In genomic region chr13:112032186-112032835, GRCh38 we compare ENCODE assay signal across 18 cellular contexts. TPM values are rescaled to one million over a fixed set of nuclear protein-coding genes. Genes with fewer than 3 reads are reported as not detected.
A peak's percentile ranks its signal among the peaks of the same experiment; 100 is the strongest.
DNase-seq lines count a peak whose midpoint lies in the region; ATAC-seq, FAIRE-seq and TF ChIP-seq lines count a peak whose summit lies in the region.
"Had no signal": no experiment of that assay in that cellular context is flagged by ENCODE, and none has a peak within 500 bp of the region (broad histone marks: within the 10 kb centered on the region; RNA-seq: fewer than 3 reads in every experiment).

No MANE protein-coding gene starts in this region.

- H3K36me3 ChIP-seq in H7 (replicated peaks; ENCODE audit: control insufficient read depth, insufficient read depth, low read length) (no peaks in the 10 kb centered on the region), bronchial epithelial cell (ENCODE audit: control insufficient read depth, insufficient read depth, low read length) (no peaks in the 10 kb centered on the region), osteoblast (ENCODE audit: insufficient read depth, low read length) (no peaks in the 10 kb centered on the region)
- H3K36me3 ChIP-seq: thyroid gland had no signal

- intact Hi-C loops in CD4-positive, alpha-beta T cell (cut with DNase I, micrococcal nuclease) = no loop called here

- no peaks in the 10 kb centered on the region for H3K4me1 ChIP-seq in osteoblast (ENCODE audit: insufficient read depth, low read length)
- H3K4me1 ChIP-seq: thyroid gland had no signal

- peaks cover 6% of the 10 kb centered on the region for H3K27me3 Mint-ChIP-seq in CD4-positive, alpha-beta T cell
- H3K27me3 Mint-ChIP-seq: activated naive CD8-positive, alpha-beta T cell treated with anti-CD3 and anti-CD28 coated beads, Interleukin-2, amount 10 ng/mL, durations not matched to agents 7 days and 5 days had no signal

- DNase-seq in H7 (peak; percentile 56), NCI-H510A (lab: John Stamatoyannopoulos, UW) (peak; percentile 4), bronchial epithelial cell (ENCODE audit: low read depth) (peak; percentile 49), osteoblast (ENCODE audit: insufficient read length, low spot score, missing footprints) (peak; percentile 83), NCI-H1048 (lab: John Stamatoyannopoulos, UW) (no peak)
- no peak for DNase-seq in CD4-positive, alpha-beta T cell
- DNase-seq: activated CD4-positive, alpha-beta T cell treated with anti-CD3 and anti-CD28 coated beads for 36 hours; activated naive CD8-positive, alpha-beta T cell treated with anti-CD3 and anti-CD28 coated beads, Interleukin-2, amount 10 ng/mL, durations not matched to agents 7 days and 5 days; activated T-cell treated with anti-CD3 and anti-CD28 coated beads, Interleukin-2, amount 50 U/mL, for 24 hours; left colon; naive thymus-derived CD4-positive, alpha-beta T cell; NCI-H2227 treated with DMSO at 0.1 percent for 48 hours; OCI-M1; right cardiac atrium; T-helper 2 cell had no signal

- no peaks in the 10 kb centered on the region for H3K9me3 Mint-ChIP-seq in CD4-positive, alpha-beta T cell
- H3K9me3 Mint-ChIP-seq: activated naive CD8-positive, alpha-beta T cell treated with anti-CD3 and anti-CD28 coated beads, Interleukin-2, amount 10 ng/mL, durations not matched to agents 7 days and 5 days; activated T-cell treated with anti-CD3 and anti-CD28 coated beads, Interleukin-2, amount 50 U/mL, for 24 hours had no signal

- POLR2A ChIA-PET in CD4-positive, alpha-beta T cell (lab: Charles Lee) = no interaction called here

- no peaks in the 10 kb centered on the region for H4K20me1 ChIP-seq in osteoblast (ENCODE audit: insufficient read depth, low read length)

- no peaks in the 10 kb centered on the region for H3K79me2 ChIP-seq in osteoblast (ENCODE audit: insufficient read depth, low read length)

- H3K4me2 ChIP-seq in osteoblast (ENCODE audit: insufficient read depth, low read length) = no peak overlapping the region

- TF ChIP-seq CTCF in bronchial epithelial cell (IDR thresholded peaks at IDR 0.05; ENCODE audit: insufficient read depth, low read length, severe bottlenecking) (no peak), osteoblast (IDR thresholded peaks at IDR 0.05; ENCODE audit: extremely low read depth, low read depth, low read length) (no peak)
- TF ChIP-seq CTCF in CD4-positive, alpha-beta T cell (IDR thresholded peaks at IDR 0.05) = no peak

- CTCF ChIA-PET in CD4-positive, alpha-beta T cell (lab: Charles Lee) = no interaction called here

- no peaks in the 10 kb centered on the region for H3K27me3 ChIP-seq in H7 (ENCODE audit: control insufficient read depth, insufficient read depth, low read length)
- no peaks in the 10 kb centered on the region for H3K27me3 ChIP-seq in bronchial epithelial cell (ENCODE audit: control insufficient read depth, insufficient read depth, low read length)
- no peaks in the 10 kb centered on the region for H3K27me3 ChIP-seq in osteoblast (ENCODE audit: insufficient read depth, low read length)
- H3K27me3 ChIP-seq in CD4-positive, alpha-beta T cell (ENCODE audit: control insufficient read depth, insufficient read depth, low read length) = no peaks in the 10 kb centered on the region
- H3K27me3 ChIP-seq: thyroid gland had no signal

- no peak overlapping the region for H3K27ac Mint-ChIP-seq in CD4-positive, alpha-beta T cell
- H3K27ac Mint-ChIP-seq: activated CD4-positive, alpha-beta T cell treated with anti-CD3 and anti-CD28 coated beads for 36 hours; activated naive CD8-positive, alpha-beta T cell treated with anti-CD3 and anti-CD28 coated beads, Interleukin-2, amount 10 ng/mL, durations not matched to agents 7 days and 5 days; activated T-cell treated with anti-CD3 and anti-CD28 coated beads, Interleukin-2, amount 50 U/mL, for 24 hours; naive thymus-derived CD4-positive, alpha-beta T cell had no signal

- H3K36me3 Mint-ChIP-seq in CD4-positive, alpha-beta T cell (ENCODE audit: low read depth) = no peaks in the 10 kb centered on the region
- H3K36me3 Mint-ChIP-seq: activated naive CD8-positive, alpha-beta T cell treated with anti-CD3 and anti-CD28 coated beads, Interleukin-2, amount 10 ng/mL, durations not matched to agents 7 days and 5 days; naive thymus-derived CD4-positive, alpha-beta T cell had no signal

- no peaks in the 10 kb centered on the region for H3K9me3 ChIP-seq in osteoblast (ENCODE audit: low read depth, low read length)
- H3K9me3 ChIP-seq in CD4-positive, alpha-beta T cell (ENCODE audit: control insufficient read depth, low read length) = no peaks in the 10 kb centered on the region
- H3K9me3 ChIP-seq: thyroid gland had no signal

- FAIRE-seq in bronchial epithelial cell (lab: Jason Lieb, UNC) = no peak

- no peaks in the 10 kb centered on the region for H3K4me1 Mint-ChIP-seq in CD4-positive, alpha-beta T cell (ENCODE audit: low read depth)
- H3K4me1 Mint-ChIP-seq: activated CD4-positive, alpha-beta T cell treated with anti-CD3 and anti-CD28 coated beads for 36 hours; activated naive CD8-positive, alpha-beta T cell treated with anti-CD3 and anti-CD28 coated beads, Interleukin-2, amount 10 ng/mL, durations not matched to agents 7 days and 5 days had no signal

- H3K27ac ChIP-seq in osteoblast (ENCODE audit: low read depth, low read length) = no peak overlapping the region
- no peak overlapping the region for H3K27ac ChIP-seq in CD4-positive, alpha-beta T cell (ENCODE audit: low read depth, low read length)
- H3K27ac ChIP-seq: thyroid gland had no signal

- no peak overlapping the region for H2AFZ ChIP-seq in osteoblast (ENCODE audit: low read length)

- ATAC-seq in CD4-positive, alpha-beta T cell (ENCODE audit: poor library complexity) = no peak
- no peak for ATAC-seq in HG02870 (IDR thresholded peaks at IDR 0.05; ENCODE audit: unreplicated experiment)
- ATAC-seq in GM18867 (IDR thresholded peaks at IDR 0.05; ENCODE audit: unreplicated experiment) = no peak
- ATAC-seq: activated CD4-positive, alpha-beta T cell treated with anti-CD3 and anti-CD28 coated beads for 36 hours; left colon; naive thymus-derived CD4-positive, alpha-beta T cell had no signal

- no peak overlapping the region for H3K4me3 ChIP-seq in H7 (ENCODE audit: insufficient read depth, low read depth, low read length)
- no peak overlapping the region for H3K4me3 ChIP-seq in bronchial epithelial cell (ENCODE audit: low read depth, low read length)
- no peak overlapping the region for H3K4me3 ChIP-seq in osteoblast (ENCODE audit: insufficient read depth, low read length)
- H3K4me3 ChIP-seq: thyroid gland had no signal

- no peak overlapping the region for H3K4me3 Mint-ChIP-seq in CD4-positive, alpha-beta T cell
- H3K4me3 Mint-ChIP-seq: activated CD4-positive, alpha-beta T cell treated with anti-CD3 and anti-CD28 coated beads for 36 hours; activated naive CD8-positive, alpha-beta T cell treated with anti-CD3 and anti-CD28 coated beads, Interleukin-2, amount 10 ng/mL, durations not matched to agents 7 days and 5 days; activated T-cell treated with anti-CD3 and anti-CD28 coated beads, Interleukin-2, amount 50 U/mL, for 24 hours; naive thymus-derived CD4-positive, alpha-beta T cell had no signal

RNA-seq across cellular contexts. Expression of gene SOX1, which starts 34.6 kb away (rescaled TPM):
- total RNA-seq in H7 (2014; rRNA removed; shearing (Covaris generic)) = 0.15 TPM in 1 of 2 replicates, not detected in the other
- not detected in 2 replicates for total RNA-seq in bronchial epithelial cell
- total RNA-seq in osteoblast = not detected in 2 replicates
- total RNA-seq in CD4-positive, alpha-beta T cell = not detected
- total RNA-seq: activated CD4-positive, alpha-beta T cell treated with anti-CD3 and anti-CD28 coated beads for 36 hours; activated naive CD8-positive, alpha-beta T cell treated with anti-CD3 and anti-CD28 coated beads, Interleukin-2, amount 10 ng/mL, durations not matched to agents 7 days and 5 days; naive thymus-derived CD4-positive, alpha-beta T cell; right cardiac atrium had no signal

Comparison
In these comparisons a context has a peak if more than half of its experiments do, and no peak if none do; other contexts are left out.
1. DNase-seq: peak in H7 (single experiment), NCI-H510A (single experiment), bronchial epithelial cell (single experiment) and osteoblast (single experiment); none in CD4-positive, alpha-beta T cell (0 of 10) and NCI-H1048 (single experiment).